Comparison of ENCODE assay signal across 12 cellular contexts in genomic region chr15:68631621-68632051, GRCh38. TPM values are rescaled to one million over a fixed set of nuclear protein-coding genes. Genes with fewer than 3 reads are reported as not detected.
DNase-seq lines count a peak whose midpoint lies in the region; ATAC-seq and TF ChIP-seq lines count a peak whose summit lies in the region.
"Had no signal": no experiment of that assay in that cellular context is flagged by ENCODE, and none has a peak within 500 bp of the region (broad histone marks: within the 10 kb centered on the region; RNA-seq: fewer than 3 reads in every experiment).

No MANE protein-coding gene starts in this region.

- H3K79me2 ChIP-seq in osteoblast (ENCODE audit: insufficient read depth, low read length) = peaks cover 20% of the 10 kb centered on the region

- H3K4me2 ChIP-seq in osteoblast (ENCODE audit: insufficient read depth, low read length) = no peak overlapping the region

- H3K4me3 Mint-ChIP-seq in activated naive CD8-positive, alpha-beta T cell treated with anti-CD3 and anti-CD28 coated beads, Interleukin-2, amount 50 U/mL, for 24 hours = no peak overlapping the region
- no peak overlapping the region for H3K4me3 Mint-ChIP-seq in activated naive CD8-positive, alpha-beta T cell treated with anti-CD3 and anti-CD28 coated beads for 36 hours
- H3K4me3 Mint-ChIP-seq in endothelial cell (ENCODE audit: unreplicated experiment) = no peak overlapping the region
- no peak overlapping the region for H3K4me3 Mint-ChIP-seq in stimulated activated naive CD8-positive, alpha-beta T cell treated with anti-CD3 and anti-CD28 coated beads, Interleukin-15, Interleukin-2, amounts not matched to agents 100 ng/mL and 50 ng/mL, for 24 hours
- H3K4me3 Mint-ChIP-seq: T-helper 2 cell treated with Interferon-gamma antibody and Interleukin-4, amounts not matched to agents 5 μg/mL and 100 μg/mL, for 36 hours had no signal

- peak; percentile 27 for ATAC-seq in activated naive CD8-positive, alpha-beta T cell treated with anti-CD3 and anti-CD28 coated beads, Interleukin-2, amount 50 U/mL, for 24 hours

- no peaks in the 10 kb centered on the region for H3K27me3 ChIP-seq in osteoblast (ENCODE audit: insufficient read depth, low read length)
- H3K27me3 ChIP-seq: tibial artery had no signal

- TF ChIP-seq CTCF in endothelial cell (IDR thresholded peaks at IDR 0.05; ENCODE audit: unreplicated experiment) (no peak), osteoblast (IDR thresholded peaks at IDR 0.05; ENCODE audit: extremely low read depth, low read depth, low read length) (no peak)

- peaks cover 5% of the 10 kb centered on the region for H3K27me3 Mint-ChIP-seq in activated naive CD8-positive, alpha-beta T cell treated with anti-CD3 and anti-CD28 coated beads, Interleukin-2, amount 50 U/mL, for 24 hours
- H3K27me3 Mint-ChIP-seq in activated naive CD8-positive, alpha-beta T cell treated with anti-CD3 and anti-CD28 coated beads for 36 hours = peaks cover 11% of the 10 kb centered on the region
- H3K27me3 Mint-ChIP-seq in endothelial cell (ENCODE audit: unreplicated experiment) = peaks cover 6% of the 10 kb centered on the region
- H3K27me3 Mint-ChIP-seq in stimulated activated naive CD8-positive, alpha-beta T cell treated with anti-CD3 and anti-CD28 coated beads, Interleukin-15, Interleukin-2, amounts not matched to agents 100 ng/mL and 50 ng/mL, for 24 hours = peaks cover 5% of the 10 kb centered on the region

- H3K27ac Mint-ChIP-seq in activated naive CD8-positive, alpha-beta T cell treated with anti-CD3 and anti-CD28 coated beads, Interleukin-2, amount 50 U/mL, for 24 hours = no peak overlapping the region
- no peak overlapping the region for H3K27ac Mint-ChIP-seq in activated naive CD8-positive, alpha-beta T cell treated with anti-CD3 and anti-CD28 coated beads for 36 hours
- peak overlapping the region; percentile 36 for H3K27ac Mint-ChIP-seq in endothelial cell (ENCODE audit: unreplicated experiment)
- peak overlapping the region; percentile 26 for H3K27ac Mint-ChIP-seq in stimulated activated naive CD8-positive, alpha-beta T cell treated with anti-CD3 and anti-CD28 coated beads, Interleukin-15, Interleukin-2, amounts not matched to agents 100 ng/mL and 50 ng/mL, for 24 hours
- H3K27ac Mint-ChIP-seq: T-helper 2 cell treated with Interferon-gamma antibody and Interleukin-4, amounts not matched to agents 5 μg/mL and 100 μg/mL, for 36 hours had no signal

- no peaks in the 10 kb centered on the region for H3K36me3 ChIP-seq in osteoblast (ENCODE audit: insufficient read depth, low read length)
- H3K36me3 ChIP-seq: tibial artery had no signal

- no peaks in the 10 kb centered on the region for H3K36me3 Mint-ChIP-seq in activated naive CD8-positive, alpha-beta T cell treated with anti-CD3 and anti-CD28 coated beads, Interleukin-2, amount 50 U/mL, for 24 hours (ENCODE audit: low read depth)
- no peaks in the 10 kb centered on the region for H3K36me3 Mint-ChIP-seq in activated naive CD8-positive, alpha-beta T cell treated with anti-CD3 and anti-CD28 coated beads for 36 hours
- H3K36me3 Mint-ChIP-seq in endothelial cell (ENCODE audit: low read depth, unreplicated experiment) = peaks cover 7% of the 10 kb centered on the region
- H3K36me3 Mint-ChIP-seq in stimulated activated naive CD8-positive, alpha-beta T cell treated with anti-CD3 and anti-CD28 coated beads, Interleukin-15, Interleukin-2, amounts not matched to agents 100 ng/mL and 50 ng/mL, for 24 hours (ENCODE audit: low read depth) = no peaks in the 10 kb centered on the region

- H3K4me1 ChIP-seq in osteoblast (ENCODE audit: insufficient read depth, low read length) = peaks cover 12% of the 10 kb centered on the region

- peaks cover 6% of the 10 kb centered on the region for H3K4me1 Mint-ChIP-seq in activated naive CD8-positive, alpha-beta T cell treated with anti-CD3 and anti-CD28 coated beads, Interleukin-2, amount 50 U/mL, for 24 hours
- no peaks in the 10 kb centered on the region for H3K4me1 Mint-ChIP-seq in activated naive CD8-positive, alpha-beta T cell treated with anti-CD3 and anti-CD28 coated beads for 36 hours
- peaks cover 76% of the 10 kb centered on the region for H3K4me1 Mint-ChIP-seq in endothelial cell (ENCODE audit: unreplicated experiment)
- H3K4me1 Mint-ChIP-seq in stimulated activated naive CD8-positive, alpha-beta T cell treated with anti-CD3 and anti-CD28 coated beads, Interleukin-15, Interleukin-2, amounts not matched to agents 100 ng/mL and 50 ng/mL, for 24 hours (ENCODE audit: low read depth) = peaks cover 18% of the 10 kb centered on the region

- H3K4me3 ChIP-seq in osteoblast (ENCODE audit: insufficient read depth, low read length) = no peak overlapping the region
- H3K4me3 ChIP-seq: tibial artery had no signal

- H4K20me1 ChIP-seq in osteoblast (ENCODE audit: insufficient read depth, low read length) = no peaks in the 10 kb centered on the region

- no peaks in the 10 kb centered on the region for H3K9me3 Mint-ChIP-seq in activated naive CD8-positive, alpha-beta T cell treated with anti-CD3 and anti-CD28 coated beads, Interleukin-2, amount 50 U/mL, for 24 hours
- no peaks in the 10 kb centered on the region for H3K9me3 Mint-ChIP-seq in activated naive CD8-positive, alpha-beta T cell treated with anti-CD3 and anti-CD28 coated beads for 36 hours
- H3K9me3 Mint-ChIP-seq in endothelial cell (ENCODE audit: unreplicated experiment) = no peaks in the 10 kb centered on the region
- H3K9me3 Mint-ChIP-seq in stimulated activated naive CD8-positive, alpha-beta T cell treated with anti-CD3 and anti-CD28 coated beads, Interleukin-15, Interleukin-2, amounts not matched to agents 100 ng/mL and 50 ng/mL, for 24 hours = no peaks in the 10 kb centered on the region
- H3K9me3 Mint-ChIP-seq: T-helper 2 cell treated with Interferon-gamma antibody and Interleukin-4, amounts not matched to agents 5 μg/mL and 100 μg/mL, for 36 hours had no signal

- no peak overlapping the region for H3K27ac ChIP-seq in osteoblast (ENCODE audit: low read depth, low read length)
- H3K27ac ChIP-seq: tibial artery had no signal

- no peaks in the 10 kb centered on the region for H3K9me3 ChIP-seq in osteoblast (ENCODE audit: low read depth, low read length)
- H3K9me3 ChIP-seq: tibial artery had no signal

- DNase-seq in activated naive CD8-positive, alpha-beta T cell treated with anti-CD3 and anti-CD28 coated beads, Interleukin-2, amount 50 U/mL, for 24 hours = no peak
- no peak for DNase-seq in activated naive CD8-positive, alpha-beta T cell treated with anti-CD3 and anti-CD28 coated beads for 36 hours
- DNase-seq in NCI-H526 (lab: John Stamatoyannopoulos, UW) (peak; percentile 34 to 86), endothelial cell (ENCODE audit: low spot score) (no peak), T1000 (lab: John Stamatoyannopoulos, UW) (no peak), osteoblast (ENCODE audit: insufficient read length, low spot score, missing footprints) (no peak)
- no peak for DNase-seq in activated naive CD4-positive, alpha-beta T cell treated with anti-CD3 and anti-CD28 coated beads, Interleukin-2, amount 50 U/mL, for 16 hours
- DNase-seq: activated CD8-positive, alpha-beta memory T cell treated with anti-CD3 and anti-CD28 coated beads for 24 hours; glutamatergic neuron; tibial artery had no signal

- H2AFZ ChIP-seq in osteoblast (ENCODE audit: low read length) = no peak overlapping the region

RNA-seq across cellular contexts. Expression of gene CORO2B, which starts 52.8 kb away (rescaled TPM):
- not detected for total RNA-seq in activated naive CD8-positive, alpha-beta T cell treated with anti-CD3 and anti-CD28 coated beads for 36 hours
- 71.7 TPM for total RNA-seq in endothelial cell (ENCODE audit: unreplicated experiment)
- 10.5 and 14.1 TPM in 2 replicates for total RNA-seq in osteoblast

Comparison
In these comparisons a context has a peak if more than half of its experiments do, and no peak if none do; other contexts are left out.
1. DNase-seq: peak in NCI-H526 (2 of 2); none in activated naive CD8-positive, alpha-beta T cell treated with anti-CD3 and anti-CD28 coated beads, Interleukin-2, amount 50 U/mL, for 24 hours (single experiment), activated naive CD8-positive, alpha-beta T cell treated with anti-CD3 and anti-CD28 coated beads for 36 hours (single experiment), endothelial cell (single experiment), activated naive CD4-positive, alpha-beta T cell treated with anti-CD3 and anti-CD28 coated beads, Interleukin-2, amount 50 U/mL, for 16 hours (single experiment), T1000 (single experiment) and osteoblast (single experiment).
2. H3K27ac Mint-ChIP-seq: peak in endothelial cell (single experiment) and stimulated activated naive CD8-positive, alpha-beta T cell treated with anti-CD3 and anti-CD28 coated beads, Interleukin-15, Interleukin-2, amounts not matched to agents 100 ng/mL and 50 ng/mL, for 24 hours (single experiment); none in activated naive CD8-positive, alpha-beta T cell treated with anti-CD3 and anti-CD28 coated beads, Interleukin-2, amount 50 U/mL, for 24 hours (single experiment) and activated naive CD8-positive, alpha-beta T cell treated with anti-CD3 and anti-CD28 coated beads for 36 hours (single experiment).
3. RNA of gene CORO2B, which starts 52.8 kb away (total RNA-seq): 71.7 TPM in endothelial cell (single experiment) and 10.5 to 14.1 TPM in osteoblast; not detected in activated naive CD8-positive, alpha-beta T cell treated with anti-CD3 and anti-CD28 coated beads for 36 hours; every median in the first group is over 10 times any median in the second.